8 cellular contexts compared by ENCODE assay signal in genomic region chr6:3750324-3751018, GRCh38. TPM values are rescaled to one million over a fixed set of nuclear protein-coding genes. Genes with fewer than 3 reads are reported as not detected.
DNase-seq lines count a peak whose midpoint lies in the region; ATAC-seq and TF ChIP-seq lines count a peak whose summit lies in the region.

No MANE protein-coding gene starts in this region.

- peak overlapping the region; percentile 67 for H3K9ac ChIP-seq in ES-I3 (ENCODE audit: low read depth, low read length)
- H3K9ac ChIP-seq in neural progenitor cell, result no peak overlapping the region

- no TSS peak for BruUV-seq in OCI-LY7 (replicated peaks; lab: Mats Ljungman, UMichigan)

- H3K4me1 Mint-ChIP-seq in activated naive CD8-positive, alpha-beta T cell treated with anti-CD3 and anti-CD28 coated beads for 36 hours, result peaks cover 2% of the 10 kb centered on the region
- peaks cover 30% of the 10 kb centered on the region for H3K4me1 Mint-ChIP-seq in neural progenitor cell

- H3K9me3 ChIP-seq in ES-I3 (ENCODE audit: control insufficient read depth, insufficient read depth, low read length) (no peaks in the 10 kb centered on the region), neural progenitor cell (ENCODE audit: low read depth) (no peaks in the 10 kb centered on the region), OCI-LY7 (ENCODE audit: low read length) (no peaks in the 10 kb centered on the region)

- H3K27ac Mint-ChIP-seq in activated naive CD8-positive, alpha-beta T cell treated with anti-CD3 and anti-CD28 coated beads for 36 hours, result no peak overlapping the region
- no peak overlapping the region for H3K27ac Mint-ChIP-seq in neural progenitor cell

- H3K36me3 Mint-ChIP-seq in activated naive CD8-positive, alpha-beta T cell treated with anti-CD3 and anti-CD28 coated beads for 36 hours, result no peaks in the 10 kb centered on the region
- no peaks in the 10 kb centered on the region for H3K36me3 Mint-ChIP-seq in neural progenitor cell

- H3K4me3 Mint-ChIP-seq in activated naive CD8-positive, alpha-beta T cell treated with anti-CD3 and anti-CD28 coated beads for 36 hours, result peak overlapping the region; percentile 43
- H3K4me3 Mint-ChIP-seq in neural progenitor cell, result peak overlapping the region; percentile 89

- H3K4me1 ChIP-seq in ES-I3 (ENCODE audit: insufficient read depth, low read length) (peaks cover 23% of the 10 kb centered on the region), neural progenitor cell (peaks cover 7% of the 10 kb centered on the region), OCI-LY7 (ENCODE audit: insufficient read depth, low read length, poor library complexity, severe bottlenecking) (no peaks in the 10 kb centered on the region)

- no peaks in the 10 kb centered on the region for H3K9me3 Mint-ChIP-seq in activated naive CD8-positive, alpha-beta T cell treated with anti-CD3 and anti-CD28 coated beads for 36 hours
- no peaks in the 10 kb centered on the region for H3K9me3 Mint-ChIP-seq in neural progenitor cell

- peaks cover 77% of the 10 kb centered on the region for H3K27me3 ChIP-seq in neural progenitor cell

- TF ChIP-seq CTCF in neural progenitor cell (IDR thresholded peaks at IDR 0.05) (no peak), OCI-LY7 (conservative IDR thresholded peaks at IDR 0.05; ENCODE audit: low read length) (no peak)

- intact Hi-C loops in head of caudate nucleus (cut with DNase I), result loop anchor here (10.0 kb wide), 1 partner anchor 74 kb away; no protein-coding TSS in a partner anchor
- intact Hi-C loops in OCI-LY7 (cut with micrococcal nuclease; ENCODE audit: unreplicated experiment), result no loop called here

- H3K4me3 ChIP-seq in neural progenitor cell, result peak overlapping the region; percentile 57
- H3K4me3 ChIP-seq in OCI-LY7 (ENCODE audit: low read depth, low read length, poor library complexity, severe bottlenecking), result no peak overlapping the region

- H3K27ac ChIP-seq in neural progenitor cell (no peak overlapping the region), OCI-LY7 (ENCODE audit: low read depth, low read length, poor library complexity, severe bottlenecking) (no peak overlapping the region)

- peaks cover 3% of the 10 kb centered on the region for H4K20me1 ChIP-seq in neural progenitor cell (ENCODE audit: low read depth)
- no peaks in the 10 kb centered on the region for H4K20me1 ChIP-seq in OCI-LY7 (ENCODE audit: insufficient read depth, low read length)

- CTCF ChIA-PET in OCI-LY7 (lab: Charles Lee; ENCODE audit: unreplicated experiment), result no interaction called here

- H3F3A ChIP-seq in neural progenitor cell (ENCODE audit: low read depth), result peaks cover 19% of the 10 kb centered on the region

- H3K4me2 ChIP-seq in neural progenitor cell (peak overlapping the region; percentile 86), OCI-LY7 (ENCODE audit: low read length) (no peak overlapping the region)

- POLR2A ChIA-PET in OCI-LY7 (lab: Charles Lee), result no interaction called here

- H2AFZ ChIP-seq in neural progenitor cell (replicated peaks) (peak overlapping the region; percentile 93), OCI-LY7 (ENCODE audit: low read length) (no peak overlapping the region)

- H3K79me2 ChIP-seq in neural progenitor cell (ENCODE audit: low read depth) (no peaks in the 10 kb centered on the region), OCI-LY7 (ENCODE audit: insufficient read depth, low read depth, low read length) (no peaks in the 10 kb centered on the region)

- no peak for ATAC-seq in HG03378 (IDR thresholded peaks at IDR 0.05; ENCODE audit: unreplicated experiment)

- peak; percentile 48 for DNase-seq in HT1080 (ENCODE audit: low read depth)
- DNase-seq in activated naive CD8-positive, alpha-beta T cell treated with anti-CD3 and anti-CD28 coated beads for 36 hours, result no peak
- DNase-seq in head of caudate nucleus, result peak; percentile 68 to 92 (median 82)
- peak; percentile 62 for DNase-seq in neural progenitor cell (ENCODE audit: low spot score)
- DNase-seq in NCI-H128 (lab: John Stamatoyannopoulos, UW; ENCODE audit: unreplicated experiment), result no peak
- no peak for DNase-seq in OCI-LY7 (ENCODE audit: low spot score)

- H3K27me3 Mint-ChIP-seq in activated naive CD8-positive, alpha-beta T cell treated with anti-CD3 and anti-CD28 coated beads for 36 hours, result peaks cover 48% of the 10 kb centered on the region
- peaks cover 19% of the 10 kb centered on the region for H3K27me3 Mint-ChIP-seq in neural progenitor cell (ENCODE audit: insufficient read depth, low read depth)

- H3K36me3 ChIP-seq in ES-I3 (ENCODE audit: insufficient read depth, low read length) (no peaks in the 10 kb centered on the region), neural progenitor cell (no peaks in the 10 kb centered on the region), OCI-LY7 (ENCODE audit: insufficient read depth, low read length) (no peaks in the 10 kb centered on the region)

- no peaks in the 10 kb centered on the region for H3K9me2 ChIP-seq in OCI-LY7 (ENCODE audit: insufficient read depth, low read length)

RNA-seq across cellular contexts. Expression of gene PXDC1, which starts 1.0 kb away (rescaled TPM):
- total RNA-seq in HT1080 (2014; rRNA removed; shearing (Covaris generic)), result 27.6 and 28.2 TPM in 2 replicates
- 30.5 and 31.4 TPM in 2 replicates for polyA plus RNA-seq in HT1080 (2015; cell fraction: cytosol; rRNA removed)
- polyA plus RNA-seq in HT1080 (2015; cell fraction: nucleus; rRNA removed), result 15.6 and 28.1 TPM in 2 replicates
- total RNA-seq in activated naive CD8-positive, alpha-beta T cell treated with anti-CD3 and anti-CD28 coated beads for 36 hours, result under 1 TPM in 1 of 2 experiments, not detected in 1; 0.18 TPM
- total RNA-seq in neural progenitor cell (ENCODE audit: low replicate concordance) (1.5 and 2.0 TPM in 2 replicates), OCI-LY7 (2022) (not detected in 2 replicates)
- not detected in 2 replicates for total RNA-seq in OCI-LY7 (2014; rRNA removed; shearing (Covaris generic))

Comparison
In these comparisons a context has a peak if more than half of its experiments do, and no peak if none do; other contexts are left out.
1. DNase-seq: peak in HT1080 (single experiment), head of caudate nucleus (42 of 42) and neural progenitor cell (single experiment); none in activated naive CD8-positive, alpha-beta T cell treated with anti-CD3 and anti-CD28 coated beads for 36 hours (single experiment), NCI-H128 (single experiment) and OCI-LY7 (single experiment).